ENCODE assay signal across 17 cellular contexts in the genomic region with DNA sequence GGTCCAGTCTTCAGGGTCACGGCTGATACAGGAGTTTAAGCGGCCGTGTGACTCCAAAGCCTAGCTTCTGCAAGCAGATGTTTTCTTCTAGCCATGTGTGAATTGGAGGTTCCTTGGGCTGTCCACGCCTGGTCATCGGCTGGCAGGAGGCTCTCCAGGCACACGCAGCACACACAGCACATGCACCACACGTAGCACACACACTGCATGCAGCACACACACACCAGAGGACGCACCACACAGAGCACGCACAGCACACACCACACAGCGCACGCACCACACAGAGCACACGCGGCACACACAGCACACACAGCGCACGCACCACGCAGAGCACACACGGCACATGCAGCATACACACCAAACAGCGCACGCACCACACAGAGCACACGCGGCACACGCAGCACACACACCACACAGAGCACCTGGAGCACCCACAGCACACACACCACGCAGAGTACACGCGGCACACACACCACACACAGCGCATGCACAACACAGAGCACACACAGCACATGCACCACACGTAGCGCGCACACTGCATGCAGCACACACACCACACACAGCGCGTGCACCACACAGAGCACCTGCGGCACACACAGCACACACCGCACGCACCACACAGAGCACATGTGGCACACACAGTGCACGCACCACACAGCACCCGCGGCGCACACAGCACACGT.
DNase-seq lines count a peak whose midpoint lies in the region; ATAC-seq and TF ChIP-seq lines count a peak whose summit lies in the region.
"Had no signal": no experiment of that assay in that cellular context is flagged by ENCODE, and none has a peak within 500 bp of the region (broad histone marks: within the 10 kb centered on the region; RNA-seq: fewer than 3 reads in every experiment).

No MANE protein-coding gene starts in this region.

- H3K27me3 Mint-ChIP-seq in progenitor cell of endocrine pancreas = no peaks in the 10 kb centered on the region
- H3K27me3 Mint-ChIP-seq: activated naive CD8-positive, alpha-beta T cell treated with anti-CD3 and anti-CD28 coated beads, Interleukin-2, amount 50 U/mL, for 24 hours; activated T-cell treated with anti-CD3 and anti-CD28 coated beads, Interleukin-2, amount 50 U/mL, for 24 hours; memory B cell had no signal

- peaks cover 15% of the 10 kb centered on the region for H3K4me1 Mint-ChIP-seq in progenitor cell of endocrine pancreas (ENCODE audit: low read depth)
- H3K4me1 Mint-ChIP-seq: activated naive CD8-positive, alpha-beta T cell treated with anti-CD3 and anti-CD28 coated beads, Interleukin-2, amount 50 U/mL, for 24 hours; memory B cell had no signal

- WGBS in aorta, 2 donors = 77% methylated on average over 39 of the region's 39 CpGs

- ATAC-seq in Right ventricle myocardium inferior (peak; percentile 5), aorta (ENCODE audit: low FRiP score) (peak; percentile 1)
- ATAC-seq: activated naive CD8-positive, alpha-beta T cell treated with anti-CD3 and anti-CD28 coated beads, Interleukin-2, amount 50 U/mL, for 24 hours; CD8-positive, alpha-beta T cell had no signal

- peak overlapping the region; percentile 69 for H3K27ac Mint-ChIP-seq in progenitor cell of endocrine pancreas
- H3K27ac Mint-ChIP-seq: activated naive CD8-positive, alpha-beta T cell treated with anti-CD3 and anti-CD28 coated beads, Interleukin-2, amount 50 U/mL, for 24 hours; activated T-cell treated with anti-CD3 and anti-CD28 coated beads, Interleukin-2, amount 50 U/mL, for 24 hours; CD8-positive, alpha-beta T cell; memory B cell; T-helper 2 cell treated with Interferon-gamma antibody and Interleukin-4, amounts not matched to agents 5 μg/mL and 100 μg/mL, for 36 hours had no signal

- H3K27me3 ChIP-seq in left ventricle myocardium inferior (ENCODE audit: low read depth) = no peaks in the 10 kb centered on the region
- no peaks in the 10 kb centered on the region for H3K27me3 ChIP-seq in aorta (ENCODE audit: control insufficient read depth in 1 of 2, insufficient read depth in 2 of 2, low read length in 1 of 2)
- no peaks in the 10 kb centered on the region for H3K27me3 ChIP-seq in BE2C
- H3K27me3 ChIP-seq: MG63 had no signal

- no peaks in the 10 kb centered on the region for H3K9me3 Mint-ChIP-seq in progenitor cell of endocrine pancreas (ENCODE audit: low read depth)
- H3K9me3 Mint-ChIP-seq: activated naive CD8-positive, alpha-beta T cell treated with anti-CD3 and anti-CD28 coated beads, Interleukin-2, amount 50 U/mL, for 24 hours; activated T-cell treated with anti-CD3 and anti-CD28 coated beads, Interleukin-2, amount 50 U/mL, for 24 hours; CD8-positive, alpha-beta T cell; memory B cell; T-helper 2 cell treated with Interferon-gamma antibody and Interleukin-4, amounts not matched to agents 5 μg/mL and 100 μg/mL, for 36 hours had no signal

- H3K9me3 ChIP-seq in left ventricle myocardium inferior (replicated peaks) (no peaks in the 10 kb centered on the region), aorta (ENCODE audit: control insufficient read depth, low read length) (no peaks in the 10 kb centered on the region), BE2C (no peaks in the 10 kb centered on the region)
- H3K9me3 ChIP-seq: MG63 had no signal

- H3K4me1 ChIP-seq in left ventricle myocardium inferior = peaks cover 100% of the 10 kb centered on the region
- no peaks in the 10 kb centered on the region for H3K4me1 ChIP-seq in aorta (ENCODE audit: control insufficient read depth in 1 of 2, insufficient read depth in 2 of 2, low read length in 2 of 2)
- no peaks in the 10 kb centered on the region for H3K4me1 ChIP-seq in BE2C

- H3K27ac ChIP-seq in left ventricle myocardium inferior (replicated peaks) (peak overlapping the region; percentile 90), aorta (ENCODE audit: low read depth in 1 of 2, low read length in 2 of 2) (peak overlapping the region in 1 of 2 donors; percentile 7)

- H3K36me3 Mint-ChIP-seq in progenitor cell of endocrine pancreas (ENCODE audit: insufficient read depth) = peaks cover 34% of the 10 kb centered on the region

- TF ChIP-seq CTCF in left ventricle myocardium inferior (IDR thresholded peaks at IDR 0.05; ENCODE audit: borderline replicate concordance) (no peak), progenitor cell of endocrine pancreas (IDR thresholded peaks at IDR 0.05; ENCODE audit: unreplicated experiment) (no peak), BE2C (IDR thresholded peaks at IDR 0.05; ENCODE audit: low read depth, low read length) (no peak)

- intact Hi-C loops in Right ventricle myocardium inferior (cut with DNase I) (loop anchor here (5.0 kb wide), 1 partner anchor 36 kb away; no protein-coding TSS in a partner anchor), cardiac septum (cut with DNase I) (no loop called here), left ventricle myocardium inferior (cut with micrococcal nuclease) (no loop called here), aorta (cut with DNase I) (loop anchor here (5.0 to 10.0 kb wide), 3 partner anchors 36 to 298 kb away; no protein-coding TSS in a partner anchor)

- no peak overlapping the region for H3K4me3 ChIP-seq in left ventricle myocardium inferior
- no peak overlapping the region for H3K4me3 ChIP-seq in aorta (ENCODE audit: low read length in 2 of 2)
- H3K4me3 ChIP-seq in BE2C (ENCODE audit: low read depth, low read length) = no peak overlapping the region
- H3K4me3 ChIP-seq: MG63 had no signal

- peaks cover 68% of the 10 kb centered on the region for H3K36me3 ChIP-seq in left ventricle myocardium inferior
- H3K36me3 ChIP-seq in aorta (ENCODE audit: control insufficient read depth in 1 of 2, insufficient read depth in 2 of 2, low read length in 1 of 2) = peaks cover 0 to 8% of the 10 kb centered on the region in 2 donors
- peaks cover 91% of the 10 kb centered on the region for H3K36me3 ChIP-seq in BE2C

- no peak overlapping the region for H3K4me3 Mint-ChIP-seq in progenitor cell of endocrine pancreas (ENCODE audit: low read depth)
- H3K4me3 Mint-ChIP-seq: activated naive CD8-positive, alpha-beta T cell treated with anti-CD3 and anti-CD28 coated beads, Interleukin-2, amount 50 U/mL, for 24 hours; activated T-cell treated with anti-CD3 and anti-CD28 coated beads, Interleukin-2, amount 50 U/mL, for 24 hours; CD8-positive, alpha-beta T cell; memory B cell; T-helper 2 cell treated with Interferon-gamma antibody and Interleukin-4, amounts not matched to agents 5 μg/mL and 100 μg/mL, for 36 hours had no signal

- DNase-seq in Right ventricle myocardium inferior (ENCODE audit: missing footprints) (no peak), cardiac septum (ENCODE audit: low spot score) (no peak), left ventricle myocardium inferior (no peak), progenitor cell of endocrine pancreas (ENCODE audit: low spot score, unreplicated experiment) (no peak), aorta (peak in 1 of 2 donors; percentile 50), BE2C (no peak), NCI-H187 (lab: John Stamatoyannopoulos, UW) (no peak)
- no peak for DNase-seq in stimulated activated CD4-positive, alpha-beta T cell treated with anti-CD3 and anti-CD28 coated beads, Interleukin-4, amount 100 ng/mL, for 1 hour
- DNase-seq: activated naive CD8-positive, alpha-beta T cell treated with anti-CD3 and anti-CD28 coated beads, Interleukin-2, amount 50 U/mL, for 24 hours; activated T-cell treated with anti-CD3 and anti-CD28 coated beads, Interleukin-2, amount 50 U/mL, for 24 hours; CD8-positive, alpha-beta T cell; MG63; NCI-H2029 treated with DMSO at 0.1 percent for 48 hours; NCI-H774; occipital lobe had no signal

Comparison
In these comparisons a context has a peak if more than half of its experiments do, and no peak if none do; other contexts are left out.
1. intact Hi-C loops: an anchor here in Right ventricle myocardium inferior (5.0 kb wide) and aorta (5.0 to 10.0 kb wide); none called in cardiac septum and left ventricle myocardium inferior.